ENCODE assay signal across 8 cellular contexts in genomic region chr17:1108560-1108809, GRCh38.
A peak's percentile ranks its signal among the peaks of the same experiment; 100 is the strongest.
DNase-seq lines count a peak whose midpoint lies in the region; ATAC-seq, FAIRE-seq and TF ChIP-seq lines count a peak whose summit lies in the region.

No MANE protein-coding gene starts in this region.

- intact Hi-C loops in dorsolateral prefrontal cortex (cut with DNase I): no loop called here

- FAIRE-seq in GM12892 (lab: Jason Lieb, UNC): no peak

- TF ChIP-seq CTCF in GM12864 (IDR thresholded peaks at IDR 0.05; ENCODE audit: low read depth, low read length, missing control alignments): no peak
- TF ChIP-seq CTCF in dorsolateral prefrontal cortex (IDR thresholded peaks at IDR 0.05 in 54 of 56, conservative IDR thresholded peaks at IDR 0.05 in 2 of 56; ENCODE audit: low read depth in 1 of 56, partially characterized antibody in 56 of 56): no peak

- H3K9me3 ChIP-seq in muscle layer of colon (ENCODE audit: low read length): no peaks in the 10 kb centered on the region

- no peak overlapping the region for H3K9ac ChIP-seq in muscle layer of colon (ENCODE audit: low read length)

- peaks cover 0 to 33% (median 0%) of the 10 kb centered on the region in 45 donors for H3K27me3 ChIP-seq in dorsolateral prefrontal cortex
- no peaks in the 10 kb centered on the region for H3K27me3 ChIP-seq in muscle layer of colon (ENCODE audit: control insufficient read depth in 1 of 2, insufficient read depth in 2 of 2, low read length in 2 of 2)

- no peak for ATAC-seq in GM19023 (IDR thresholded peaks at IDR 0.05; ENCODE audit: unreplicated experiment)
- no peak for ATAC-seq in GM18511 (IDR thresholded peaks at IDR 0.05; ENCODE audit: unreplicated experiment)

- H3K36me3 ChIP-seq in muscle layer of colon (ENCODE audit: insufficient read depth, low read length): peaks cover 7% of the 10 kb centered on the region

- H3K27ac ChIP-seq in dorsolateral prefrontal cortex: peak overlapping the region in 56 of 59 donors; percentile 19 to 94 (median 85)
- H3K27ac ChIP-seq in muscle layer of colon (ENCODE audit: low read depth, low read length): peak overlapping the region; percentile 78

- no peak for TF ChIP-seq POLR2A in GM12892 (IDR thresholded peaks at IDR 0.05; ENCODE audit: low read depth, low read length)

- H3K4me3 ChIP-seq in GM12864 (ENCODE audit: low read depth, low read length) (peak overlapping the region; percentile 67), dorsolateral prefrontal cortex (peak overlapping the region; percentile 4 to 74 (median 58)), muscle layer of colon (ENCODE audit: low read depth in 1 of 2, low read length in 2 of 2) (peak overlapping the region; percentile 56 to 81)

- no peak for DNase-seq in GM12864 (ENCODE audit: low read depth)
- DNase-seq in NCI-H1092 treated with DMSO at 0.1 percent for 48 hours (lab: John Stamatoyannopoulos, UW): peak; percentile 15
- DNase-seq in dorsolateral prefrontal cortex: peak in 2 of 10 donors; percentile 35 to 47
- DNase-seq in GM12892 (ENCODE audit: insufficient read length): no peak
- DNase-seq in NCI-H187 treated with DMSO at 0.1 percent for 48 hours (lab: John Stamatoyannopoulos, UW): no peak

- peaks cover 51% of the 10 kb centered on the region for H3K4me1 ChIP-seq in muscle layer of colon (ENCODE audit: insufficient read depth, low read length)
